ENCODE assay signal across 11 cellular contexts in the genomic region with DNA sequence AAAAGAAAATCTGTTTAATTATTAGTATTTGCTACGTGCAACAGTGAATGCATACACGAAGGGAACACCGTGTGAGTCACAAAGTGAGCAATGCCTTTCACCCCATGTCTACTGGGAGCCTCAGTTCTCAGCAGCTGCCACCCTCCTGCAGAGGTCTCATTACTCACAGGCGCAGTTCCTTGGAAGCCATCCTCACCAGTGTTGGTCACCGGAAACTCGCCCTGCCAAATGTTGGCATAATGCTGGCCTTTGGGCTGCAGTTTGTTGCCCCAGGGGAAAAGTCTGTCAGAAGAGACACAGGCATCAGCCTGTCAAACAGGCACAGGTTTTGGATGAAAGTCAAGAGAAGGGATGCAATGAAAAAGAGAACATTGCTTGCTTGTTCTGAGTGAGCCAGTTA. TPM values are rescaled to one million over a fixed set of nuclear protein-coding genes. Genes with fewer than 3 reads are reported as not detected.
DNase-seq lines count a peak whose midpoint lies in the region; ATAC-seq and TF ChIP-seq lines count a peak whose summit lies in the region.
"Had no signal": no experiment of that assay in that cellular context is flagged by ENCODE, and none has a peak within 500 bp of the region (broad histone marks: within the 10 kb centered on the region; RNA-seq: fewer than 3 reads in every experiment).

No MANE protein-coding gene starts in this region.

- H3K36me3 ChIP-seq in Panc1 (ENCODE audit: control insufficient read depth, insufficient read depth, low read length): no peaks in the 10 kb centered on the region
- H3K36me3 ChIP-seq in gastrocnemius medialis: peaks cover 0 to 4% of the 10 kb centered on the region in 2 donors

- TF ChIP-seq POLR2A in gastrocnemius medialis (IDR thresholded peaks at IDR 0.05): no peak

- DNase-seq in activated CD4-positive, alpha-beta T cell treated with anti-CD3 and anti-CD28 coated beads, Interleukin-2, amount 50 U/mL, for 48 hours: peak; percentile 15 to 27
- no peak for DNase-seq in activated CD4-positive, alpha-beta T cell treated with anti-CD3 and anti-CD28 coated beads, Interleukin-2, amount 10 ng/mL, durations not matched to agents 24 days and 14 days
- peak; percentile 91 for DNase-seq in Panc1 (ENCODE audit: low read depth, low spot score)
- peak; percentile 67 for DNase-seq in epithelial cell of proximal tubule (ENCODE audit: low read depth)
- peak; percentile 19 to 62 for DNase-seq in gastrocnemius medialis
- DNase-seq in activated effector memory CD4-positive, alpha-beta T cell treated with Interleukin-2 at 50 U/mL for 16 hours: no peak
- DNase-seq in cerebellar nuclear complex (lab: John Stamatoyannopoulos, UW): no peak
- DNase-seq: pancreas, SHP77 had no signal

- peaks cover 17% of the 10 kb centered on the region for H3K36me3 Mint-ChIP-seq in activated CD4-positive, alpha-beta T cell treated with anti-CD3 and anti-CD28 coated beads, Interleukin-2, amount 10 ng/mL, durations not matched to agents 24 days and 14 days (ENCODE audit: low read depth)
- H3K36me3 Mint-ChIP-seq in activated T-helper 17 cell treated with anti-CD3 and anti-CD28 coated beads, Interleukin-2, amount 50 U/mL, for 72 hours (ENCODE audit: low read depth): peaks cover 33% of the 10 kb centered on the region

- H3K27me3 ChIP-seq in Panc1 (ENCODE audit: control insufficient read depth, insufficient read depth, low read length) (no peaks in the 10 kb centered on the region), gastrocnemius medialis (no peaks in the 10 kb centered on the region)
- H3K27me3 ChIP-seq: pancreas had no signal

- H3K9me3 ChIP-seq in Panc1 (ENCODE audit: control insufficient read depth, insufficient read depth, low read depth, low read length) (no peaks in the 10 kb centered on the region), gastrocnemius medialis (no peaks in the 10 kb centered on the region)
- H3K9me3 ChIP-seq: pancreas had no signal

- H3K27ac Mint-ChIP-seq in activated CD4-positive, alpha-beta T cell treated with anti-CD3 and anti-CD28 coated beads, Interleukin-2, amount 10 ng/mL, durations not matched to agents 24 days and 14 days: no peak overlapping the region
- H3K27ac Mint-ChIP-seq in activated T-helper 17 cell treated with anti-CD3 and anti-CD28 coated beads, Interleukin-2, amount 50 U/mL, for 72 hours: no peak overlapping the region
- H3K27ac Mint-ChIP-seq: stimulated activated naive CD8-positive, alpha-beta T cell treated with anti-CD3 and anti-CD28 coated beads, Interleukin-15, Interleukin-2, amounts not matched to agents 100 ng/mL and 50 ng/mL, for 24 hours had no signal

- no peaks in the 10 kb centered on the region for H3K9me3 Mint-ChIP-seq in activated CD4-positive, alpha-beta T cell treated with anti-CD3 and anti-CD28 coated beads, Interleukin-2, amount 10 ng/mL, durations not matched to agents 24 days and 14 days
- no peaks in the 10 kb centered on the region for H3K9me3 Mint-ChIP-seq in activated T-helper 17 cell treated with anti-CD3 and anti-CD28 coated beads, Interleukin-2, amount 50 U/mL, for 72 hours

- H3K4me3 Mint-ChIP-seq in activated CD4-positive, alpha-beta T cell treated with anti-CD3 and anti-CD28 coated beads, Interleukin-2, amount 10 ng/mL, durations not matched to agents 24 days and 14 days: no peak overlapping the region
- H3K4me3 Mint-ChIP-seq in activated T-helper 17 cell treated with anti-CD3 and anti-CD28 coated beads, Interleukin-2, amount 50 U/mL, for 72 hours: no peak overlapping the region
- H3K4me3 Mint-ChIP-seq: stimulated activated naive CD8-positive, alpha-beta T cell treated with anti-CD3 and anti-CD28 coated beads, Interleukin-15, Interleukin-2, amounts not matched to agents 100 ng/mL and 50 ng/mL, for 24 hours had no signal

- no peaks in the 10 kb centered on the region; the same call in none of the 2 replicates for H3K4me1 ChIP-seq in Panc1 (ENCODE audit: control insufficient read depth, insufficient read depth, low read length)
- H3K4me1 ChIP-seq in gastrocnemius medialis: peaks cover 20 to 25% of the 10 kb centered on the region in 2 donors
- H3K4me1 ChIP-seq: pancreas had no signal

- peak; percentile 94 for ATAC-seq in Panc1
- peak; percentile 85 to 92 for ATAC-seq in gastrocnemius medialis
- ATAC-seq in activated T-helper 17 cell treated with anti-CD3 and anti-CD28 coated beads, Interleukin-2, amount 50 U/mL, for 72 hours (replicated peaks): no peak

- TF ChIP-seq CTCF in Panc1 (IDR thresholded peaks at IDR 0.05) (no peak), epithelial cell of proximal tubule (conservative IDR thresholded peaks at IDR 0.05; ENCODE audit: low read depth, low read length) (no peak), gastrocnemius medialis (IDR thresholded peaks at IDR 0.05 in 4 of 5, conservative IDR thresholded peaks at IDR 0.05 in 1 of 5) (no peak)

- POLR2A ChIA-PET in Panc1 (lab: Charles Lee): no interaction called here

- CTCF ChIA-PET in Panc1 (lab: Charles Lee): no interaction called here

- H3K4me1 Mint-ChIP-seq in activated CD4-positive, alpha-beta T cell treated with anti-CD3 and anti-CD28 coated beads, Interleukin-2, amount 10 ng/mL, durations not matched to agents 24 days and 14 days: peaks cover 17% of the 10 kb centered on the region
- no peaks in the 10 kb centered on the region for H3K4me1 Mint-ChIP-seq in activated T-helper 17 cell treated with anti-CD3 and anti-CD28 coated beads, Interleukin-2, amount 50 U/mL, for 72 hours

- H3K27ac ChIP-seq in Panc1 (ENCODE audit: low read length) (no peak overlapping the region), gastrocnemius medialis (peak overlapping the region; percentile 30 to 56 (median 42))
- H3K27ac ChIP-seq: pancreas had no signal

- intact Hi-C loops in activated CD4-positive, alpha-beta T cell treated with anti-CD3 and anti-CD28 coated beads, Interleukin-2, amount 10 ng/mL, durations not matched to agents 24 days and 14 days (cut with micrococcal nuclease): no loop called here
- intact Hi-C loops in Panc1 (cut with micrococcal nuclease; ENCODE audit: unreplicated experiment): no loop called here
- intact Hi-C loops in gastrocnemius medialis (cut with DNase I; ENCODE audit: low total_unique reads): no loop called here

- in situ Hi-C loops in Panc1 (cut with HindIII; ENCODE audit: low pct_unique_long_range_greater_than_20kb, low sequenced_read_pairs) (no loop called here), gastrocnemius medialis (cut with MboI; ENCODE audit: low sequenced_read_pairs in 4 of 4) (no loop called here)

- no peaks in the 10 kb centered on the region for H3K27me3 Mint-ChIP-seq in activated CD4-positive, alpha-beta T cell treated with anti-CD3 and anti-CD28 coated beads, Interleukin-2, amount 10 ng/mL, durations not matched to agents 24 days and 14 days
- no peaks in the 10 kb centered on the region for H3K27me3 Mint-ChIP-seq in activated T-helper 17 cell treated with anti-CD3 and anti-CD28 coated beads, Interleukin-2, amount 50 U/mL, for 72 hours
- H3K27me3 Mint-ChIP-seq: stimulated activated naive CD8-positive, alpha-beta T cell treated with anti-CD3 and anti-CD28 coated beads, Interleukin-15, Interleukin-2, amounts not matched to agents 100 ng/mL and 50 ng/mL, for 24 hours had no signal

- no peak overlapping the region for H3K4me3 ChIP-seq in Panc1 (ENCODE audit: low read depth in 2 of 2, low read length in 2 of 2)
- H3K4me3 ChIP-seq in epithelial cell of proximal tubule (ENCODE audit: low read depth, low read length): no peak overlapping the region
- no peak overlapping the region for H3K4me3 ChIP-seq in gastrocnemius medialis
- H3K4me3 ChIP-seq: pancreas had no signal

- no TSS peak for BruUV-seq in Panc1 (replicated peaks; lab: Mats Ljungman, UMichigan)

RNA-seq across cellular contexts. Expression of gene SUMF1, which starts 50.1 kb away (rescaled TPM):
- total RNA-seq in activated CD4-positive, alpha-beta T cell treated with anti-CD3 and anti-CD28 coated beads, Interleukin-2, amount 10 ng/mL, durations not matched to agents 24 days and 14 days: 6.7 and 7.4 TPM in 2 replicates
- total RNA-seq in Panc1 (2021; ENCODE audit: unreplicated experiment) (15.5 TPM), epithelial cell of proximal tubule (34.4 and 44.5 TPM in 2 replicates), gastrocnemius medialis (1 to 10 TPM; 4.4 to 9.4 (median 7.6) TPM)
- 12.7 TPM for polyA plus RNA-seq in Panc1 (2012; ENCODE audit: insufficient read length)
- total RNA-seq in activated T-helper 17 cell treated with anti-CD3 and anti-CD28 coated beads, Interleukin-2, amount 50 U/mL, for 72 hours: 1 to 10 TPM; 5.9 to 7.6 TPM

Comparison
In these comparisons a context has a peak if more than half of its experiments do, and no peak if none do; other contexts are left out.
1. DNase-seq: peak in activated CD4-positive, alpha-beta T cell treated with anti-CD3 and anti-CD28 coated beads, Interleukin-2, amount 50 U/mL, for 48 hours (2 of 2), Panc1 (single experiment), epithelial cell of proximal tubule (single experiment) and gastrocnemius medialis (2 of 2); none in activated CD4-positive, alpha-beta T cell treated with anti-CD3 and anti-CD28 coated beads, Interleukin-2, amount 10 ng/mL, durations not matched to agents 24 days and 14 days (single experiment), activated effector memory CD4-positive, alpha-beta T cell treated with Interleukin-2 at 50 U/mL for 16 hours (single experiment) and cerebellar nuclear complex (0 of 2).